10 cellular contexts compared by ENCODE assay signal in the genomic region with DNA sequence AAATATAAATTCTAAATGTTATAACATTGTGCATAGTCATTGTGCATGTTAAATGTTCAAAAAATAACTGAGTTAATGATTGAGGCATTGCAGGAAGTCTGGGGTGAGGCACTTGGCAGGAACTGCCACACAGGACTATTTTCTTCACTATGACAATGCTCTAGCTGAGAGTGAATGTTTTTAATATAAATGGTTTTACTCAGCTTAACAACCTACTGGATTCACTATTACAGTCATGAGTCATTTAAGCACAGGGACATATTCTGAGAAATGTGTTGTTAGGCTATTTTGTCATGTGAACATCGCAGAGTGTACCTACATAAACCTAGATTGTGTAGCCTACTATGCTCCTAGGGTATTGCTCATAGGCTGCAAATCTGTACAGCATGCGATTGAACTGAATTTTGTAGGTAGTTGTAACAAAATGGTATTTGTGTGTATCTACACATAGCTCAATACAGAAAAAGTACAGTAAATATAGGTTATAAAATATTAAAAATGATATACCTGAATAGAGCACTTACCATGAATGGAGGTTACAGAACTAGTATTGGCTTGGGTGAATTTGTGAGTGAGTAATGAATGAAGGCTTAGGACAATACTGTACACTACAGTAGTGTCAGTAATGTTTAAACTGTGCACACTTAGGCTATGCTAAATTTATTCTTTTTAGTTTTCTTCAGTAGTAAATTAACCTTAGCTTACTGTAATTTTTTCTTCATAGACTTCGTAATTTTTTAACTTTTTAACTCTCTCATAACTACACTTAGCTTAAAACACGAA.
DNase-seq lines count a peak whose midpoint lies in the region; ATAC-seq and TF ChIP-seq lines count a peak whose summit lies in the region.
"Had no signal": no experiment of that assay in that cellular context is flagged by ENCODE, and none has a peak within 500 bp of the region (broad histone marks: within the 10 kb centered on the region; RNA-seq: fewer than 3 reads in every experiment).

No MANE protein-coding gene starts in this region.

- peak; percentile 78 for ATAC-seq in HG03469 (IDR thresholded peaks at IDR 0.05; ENCODE audit: unreplicated experiment)
- peak; percentile 66 for ATAC-seq in effector memory CD8-positive, alpha-beta T cell (replicated peaks)
- peak; percentile 98 for ATAC-seq in stimulated activated naive CD8-positive, alpha-beta T cell treated with anti-CD3 and anti-CD28 coated beads, Interleukin-15, amount 100 ng/mL, for 72 hours

- peaks cover 8% of the 10 kb centered on the region for H3K4me1 ChIP-seq in left ventricle myocardium inferior
- no peaks in the 10 kb centered on the region for H3K4me1 ChIP-seq in stomach

- H3K36me3 ChIP-seq in left ventricle myocardium inferior (no peaks in the 10 kb centered on the region), stomach (no peaks in the 10 kb centered on the region)

- DNase-seq in left ventricle myocardium inferior (no peak), cardiac septum (ENCODE audit: low spot score) (no peak), DMS53 (lab: John Stamatoyannopoulos, UW) (no peak), stomach (no peak), NCI-H146 treated with DMSO at 0.1 percent for 48 hours (lab: John Stamatoyannopoulos, UW; ENCODE audit: unreplicated experiment) (no peak)
- DNase-seq in effector memory CD8-positive, alpha-beta T cell: no peak
- peak in 1 of 2 donors; percentile 19 for DNase-seq in stimulated activated naive CD8-positive, alpha-beta T cell treated with anti-CD3 and anti-CD28 coated beads, Interleukin-15, amount 100 ng/mL, for 72 hours
- DNase-seq: activated CD8-positive, alpha-beta memory T cell treated with anti-CD3 and anti-CD28 coated beads for 24 hours; glutamatergic neuron had no signal

- peak overlapping the region in 1 of 2 donors; percentile 35 for H3K4me3 Mint-ChIP-seq in effector memory CD8-positive, alpha-beta T cell
- H3K4me3 Mint-ChIP-seq in stimulated activated naive CD8-positive, alpha-beta T cell treated with anti-CD3 and anti-CD28 coated beads, Interleukin-15, amount 100 ng/mL, for 72 hours: no peak overlapping the region

- 77 to 91% (median 86%) methylated on average over 4 of the region's 4 CpGs for WGBS in stomach, 5 donors

- H3K4me1 Mint-ChIP-seq in effector memory CD8-positive, alpha-beta T cell (ENCODE audit: low read depth in 2 of 2): peaks cover 29 to 34% of the 10 kb centered on the region in 2 donors
- peaks cover 17% of the 10 kb centered on the region for H3K4me1 Mint-ChIP-seq in stimulated activated naive CD8-positive, alpha-beta T cell treated with anti-CD3 and anti-CD28 coated beads, Interleukin-15, amount 100 ng/mL, for 72 hours

- H3K9me3 ChIP-seq in left ventricle myocardium inferior (replicated peaks) (peaks cover 7% of the 10 kb centered on the region), stomach (no peaks in the 10 kb centered on the region)

- no peak for TF ChIP-seq EP300 in stomach (IDR thresholded peaks at IDR 0.05)

- H3K4me3 ChIP-seq in left ventricle myocardium inferior (no peak overlapping the region), stomach (no peak overlapping the region)

- peak overlapping the region; percentile 72 for H3K27ac ChIP-seq in left ventricle myocardium inferior (replicated peaks)
- no peak overlapping the region for H3K27ac ChIP-seq in stomach

- no peaks in the 10 kb centered on the region for H3K27me3 Mint-ChIP-seq in effector memory CD8-positive, alpha-beta T cell
- H3K27me3 Mint-ChIP-seq in stimulated activated naive CD8-positive, alpha-beta T cell treated with anti-CD3 and anti-CD28 coated beads, Interleukin-15, amount 100 ng/mL, for 72 hours: no peaks in the 10 kb centered on the region

- H3K9me3 Mint-ChIP-seq in effector memory CD8-positive, alpha-beta T cell: no peaks in the 10 kb centered on the region
- peaks cover 5 to 19% of the 10 kb centered on the region in 2 donors for H3K9me3 Mint-ChIP-seq in stimulated activated naive CD8-positive, alpha-beta T cell treated with anti-CD3 and anti-CD28 coated beads, Interleukin-15, amount 100 ng/mL, for 72 hours

- TF ChIP-seq CTCF in left ventricle myocardium inferior (IDR thresholded peaks at IDR 0.05; ENCODE audit: borderline replicate concordance): no peak
- TF ChIP-seq CTCF in stomach (IDR thresholded peaks at IDR 0.05): no peak

- TF ChIP-seq POLR2A in stomach (IDR thresholded peaks at IDR 0.05): no peak

- no peaks in the 10 kb centered on the region for H3K36me3 Mint-ChIP-seq in effector memory CD8-positive, alpha-beta T cell (ENCODE audit: insufficient read depth)

- no peak overlapping the region for H3K27ac Mint-ChIP-seq in effector memory CD8-positive, alpha-beta T cell
- no peak overlapping the region for H3K27ac Mint-ChIP-seq in stimulated activated naive CD8-positive, alpha-beta T cell treated with anti-CD3 and anti-CD28 coated beads, Interleukin-15, amount 100 ng/mL, for 72 hours

- intact Hi-C loops in left ventricle myocardium inferior (cut with micrococcal nuclease) (no loop called here), cardiac septum (cut with DNase I) (loop anchor here (5.0 to 10.0 kb wide), 2 partner anchors 131 to 351 kb away; no protein-coding TSS in a partner anchor), stomach (cut with DNase I; ENCODE audit: low total_unique reads) (no loop called here)

- H3K27me3 ChIP-seq in left ventricle myocardium inferior (ENCODE audit: low read depth) (no peaks in the 10 kb centered on the region), stomach (no peaks in the 10 kb centered on the region)
